ENCODE assay signal across 12 cellular contexts in the genomic region with DNA sequence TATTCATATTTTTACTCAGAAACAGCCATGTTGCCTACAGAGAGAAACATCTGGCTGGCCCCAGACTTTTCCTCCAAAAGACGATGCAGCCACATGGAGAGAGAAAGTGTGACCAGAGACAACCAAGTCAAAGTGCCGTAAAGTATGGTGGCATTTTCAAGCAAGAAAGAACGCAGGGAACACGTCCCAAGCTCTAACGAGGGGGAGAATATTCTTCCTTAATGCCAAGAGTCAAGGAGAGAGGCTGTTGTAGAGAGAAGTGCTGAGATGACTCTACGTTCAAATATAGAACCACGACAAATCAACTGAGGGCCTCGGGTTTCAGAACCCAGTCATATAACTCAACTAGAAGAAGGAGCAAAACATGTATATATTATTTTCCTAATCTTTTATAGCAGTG. TPM values are rescaled to one million over a fixed set of nuclear protein-coding genes. Genes with fewer than 3 reads are reported as not detected.
DNase-seq lines count a peak whose midpoint lies in the region; ATAC-seq, FAIRE-seq and TF ChIP-seq lines count a peak whose summit lies in the region.
"Had no signal": no experiment of that assay in that cellular context is flagged by ENCODE, and none has a peak within 500 bp of the region (broad histone marks: within the 10 kb centered on the region; RNA-seq: fewer than 3 reads in every experiment).

No MANE protein-coding gene starts in this region.

- H3K4me1 Mint-ChIP-seq in activated CD4-positive, alpha-beta memory T cell treated with anti-CD3 and anti-CD28 coated beads, Interleukin-2, amount 10 ng/mL, durations not matched to agents 7 days and 5 days = peaks cover 78% of the 10 kb centered on the region
- H3K4me1 Mint-ChIP-seq in memory B cell = peaks cover 40% of the 10 kb centered on the region

- H3K36me3 Mint-ChIP-seq in activated CD4-positive, alpha-beta memory T cell treated with anti-CD3 and anti-CD28 coated beads, Interleukin-2, amount 10 ng/mL, durations not matched to agents 7 days and 5 days (ENCODE audit: low read depth) = peaks cover 61% of the 10 kb centered on the region
- H3K36me3 Mint-ChIP-seq in memory B cell = peaks cover 20% of the 10 kb centered on the region

- no peaks in the 10 kb centered on the region for H3K27me3 ChIP-seq in mammary epithelial cell (ENCODE audit: insufficient read depth, low read length)

- H3K27ac ChIP-seq in mammary epithelial cell (ENCODE audit: insufficient read depth, low read depth, low read length) = no peak overlapping the region

- intact Hi-C loops in mammary epithelial cell (cut with micrococcal nuclease) = no loop called here

- H3K9me3 ChIP-seq in mammary epithelial cell (replicated peaks; ENCODE audit: insufficient read depth, low read length) = no peaks in the 10 kb centered on the region

- dilution Hi-C loops in mammary epithelial cell (cut with HindIII; ENCODE audit: low sequenced_read_pairs) = no loop called here

- peak; percentile 20 for DNase-seq in stimulated activated naive CD4-positive, alpha-beta T cell treated with Interleukin-2 at 50 U/mL for 16 hours (lab: John Stamatoyannopoulos, UW)
- no peak for DNase-seq in stimulated activated naive CD4-positive, alpha-beta T cell (lab: John Stamatoyannopoulos, UW)
- DNase-seq in activated CD4-positive, alpha-beta memory T cell treated with anti-CD3 and anti-CD28 coated beads, Interleukin-2, amount 10 ng/mL, durations not matched to agents 7 days and 5 days = no peak
- no peak for DNase-seq in memory B cell (ENCODE audit: low spot score in 2 of 2)
- no peak for DNase-seq in mammary epithelial cell
- DNase-seq in NCI-H1092 treated with DMSO at 0.1 percent for 48 hours (lab: John Stamatoyannopoulos, UW) = no peak
- no peak for DNase-seq in RCC 7860 (ENCODE audit: low spot score)
- DNase-seq: activated CD4-positive, alpha-beta T cell treated with anti-CD3 and anti-CD28 coated beads, Interleukin-2, amount 50 U/mL, for 4 hours; HFFc6; stimulated activated CD4-positive, alpha-beta T cell treated with anti-CD3 and anti-CD28 coated beads, Interleukin-12 subunit alpha, Interleukin-12 subunit beta, amount 100 ng/mL, for 4 hours had no signal

- no peak for TF ChIP-seq CTCF in mammary epithelial cell (conservative IDR thresholded peaks at IDR 0.05 in 1 of 2, IDR thresholded peaks at IDR 0.05 in 1 of 2; ENCODE audit: extremely low read depth in 1 of 2, insufficient read depth in 1 of 2, low read depth in 1 of 2, low read length in 2 of 2)

- no peak overlapping the region for H2AFZ ChIP-seq in mammary epithelial cell (ENCODE audit: low read depth, low read length)

- no TSS peak for BruUV-seq in mammary epithelial cell (replicated peaks; lab: Mats Ljungman, UMichigan)

- H3K4me3 ChIP-seq in mammary epithelial cell (replicated peaks in 1 of 3; ENCODE audit: insufficient read depth in 1 of 3, low read depth in 2 of 3, low read length in 3 of 3) = no peak overlapping the region

- 77% methylated on average over 8 of the region's 8 CpGs for WGBS in mammary epithelial cell (ENCODE audit: low coverage, missing lambda C conversion rate)

- H3K4me2 ChIP-seq in mammary epithelial cell (ENCODE audit: insufficient read depth, low read depth, low read length) = no peak overlapping the region

- H3K4me1 ChIP-seq in mammary epithelial cell (ENCODE audit: insufficient read depth, low read length) = peaks cover 6% of the 10 kb centered on the region

- H3K4me3 Mint-ChIP-seq in activated CD4-positive, alpha-beta memory T cell treated with anti-CD3 and anti-CD28 coated beads, Interleukin-2, amount 10 ng/mL, durations not matched to agents 7 days and 5 days = no peak overlapping the region
- peak overlapping the region; percentile 53 for H3K4me3 Mint-ChIP-seq in memory B cell
- H3K4me3 Mint-ChIP-seq: brain, HFFc6 had no signal

- H3K79me2 ChIP-seq in mammary epithelial cell (ENCODE audit: insufficient read depth, low read length) = peaks cover 3% of the 10 kb centered on the region

- peaks cover 2% of the 10 kb centered on the region for H3K9me3 Mint-ChIP-seq in activated CD4-positive, alpha-beta memory T cell treated with anti-CD3 and anti-CD28 coated beads, Interleukin-2, amount 10 ng/mL, durations not matched to agents 7 days and 5 days
- H3K9me3 Mint-ChIP-seq in memory B cell = no peaks in the 10 kb centered on the region
- H3K9me3 Mint-ChIP-seq: HFFc6 had no signal

- in situ Hi-C loops in mammary epithelial cell (cut with MboI; ENCODE audit: low sequenced_read_pairs in 2 of 2) = no loop called here

- CTCF ChIA-PET in activated CD4-positive, alpha-beta memory T cell treated with anti-CD3 and anti-CD28 coated beads, Interleukin-2, amount 10 ng/mL, durations not matched to agents 7 days and 5 days (lab: Charles Lee) = no interaction called here
- CTCF ChIA-PET in mammary epithelial cell (lab: Charles Lee; ENCODE audit: low non-redundant PET) = no interaction called here

- no peak overlapping the region for H3K9ac ChIP-seq in mammary epithelial cell (ENCODE audit: insufficient read depth, low read length)

- no peaks in the 10 kb centered on the region for H3K36me3 ChIP-seq in mammary epithelial cell (ENCODE audit: insufficient read depth, low read length)

- no peaks in the 10 kb centered on the region for H4K20me1 ChIP-seq in mammary epithelial cell (ENCODE audit: insufficient read depth, low read length)

- H3K27me3 Mint-ChIP-seq in activated CD4-positive, alpha-beta memory T cell treated with anti-CD3 and anti-CD28 coated beads, Interleukin-2, amount 10 ng/mL, durations not matched to agents 7 days and 5 days = no peaks in the 10 kb centered on the region
- H3K27me3 Mint-ChIP-seq in memory B cell = no peaks in the 10 kb centered on the region

- no peak for FAIRE-seq in RCC 7860 (lab: Jason Lieb, UNC)

- POLR2A ChIA-PET in activated CD4-positive, alpha-beta memory T cell treated with anti-CD3 and anti-CD28 coated beads, Interleukin-2, amount 10 ng/mL, durations not matched to agents 7 days and 5 days (lab: Charles Lee) = interaction anchor here (0.8 to 1.5 kb wide), 5 partner anchors 9 to 67 kb away, joined by 3 to 5 read pairs (median 3); a partner anchor contains a TSS

- ATAC-seq in memory B cell (ENCODE audit: low read depth) (no peak), GM19397 (IDR thresholded peaks at IDR 0.05; ENCODE audit: unreplicated experiment) (no peak)

- peak overlapping the region; percentile 76 for H3K27ac Mint-ChIP-seq in activated CD4-positive, alpha-beta memory T cell treated with anti-CD3 and anti-CD28 coated beads, Interleukin-2, amount 10 ng/mL, durations not matched to agents 7 days and 5 days
- peak overlapping the region; percentile 98 for H3K27ac Mint-ChIP-seq in memory B cell
- H3K27ac Mint-ChIP-seq: HFFc6 had no signal

RNA-seq across cellular contexts. Expression of a gene that starts 55.9 kb away (rescaled TPM):
- total RNA-seq in activated CD4-positive, alpha-beta memory T cell treated with anti-CD3 and anti-CD28 coated beads, Interleukin-2, amount 10 ng/mL, durations not matched to agents 7 days and 5 days = 100 to 1,000 TPM; 208 to 213 TPM
- total RNA-seq in mammary epithelial cell = 10 to 100 TPM; 11.5 to 21.5 TPM
- 5.8 TPM for polyA plus RNA-seq in mammary epithelial cell
- 9.5 TPM for polyA minus RNA-seq in mammary epithelial cell

Comparison
In these comparisons a context has a peak if more than half of its experiments do, and no peak if none do; other contexts are left out.
1. RNA of a gene that starts 55.9 kb away (total RNA-seq): 208 to 213 TPM in activated CD4-positive, alpha-beta memory T cell treated with anti-CD3 and anti-CD28 coated beads, Interleukin-2, amount 10 ng/mL, durations not matched to agents 7 days and 5 days; 11.5 to 21.5 TPM in mammary epithelial cell; every median in the first group is over 4 times any median in the second.